Comparison of ENCODE assay signal across 8 cellular contexts in the genomic region with DNA sequence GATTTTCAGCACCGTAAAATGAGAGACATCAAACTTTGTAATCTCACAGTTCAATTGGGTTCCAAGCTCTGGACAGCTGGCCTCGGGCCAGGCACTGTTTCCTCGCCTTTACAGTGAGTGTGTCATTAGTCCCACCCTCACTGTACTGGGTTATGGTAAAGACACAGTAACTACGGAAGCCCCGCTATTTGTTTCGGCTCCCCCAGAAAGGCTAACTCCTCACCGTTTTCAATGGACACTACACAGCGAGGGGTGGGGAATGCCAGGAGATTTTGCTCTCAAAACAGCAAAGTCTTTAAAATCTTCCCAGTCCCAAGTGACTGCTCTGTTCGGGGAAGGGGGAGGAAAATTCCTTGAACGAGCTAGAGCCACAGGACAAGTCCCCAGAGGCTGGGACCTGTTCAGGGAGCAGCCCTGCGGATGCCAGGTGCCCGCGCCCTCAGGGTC. TPM values are rescaled to one million over a fixed set of nuclear protein-coding genes. Genes with fewer than 3 reads are reported as not detected.
DNase-seq lines count a peak whose midpoint lies in the region; ATAC-seq, FAIRE-seq and TF ChIP-seq lines count a peak whose summit lies in the region.

No MANE protein-coding gene starts in this region.

- no peak for FAIRE-seq in HTR-8/SVneo (lab: Jason Lieb, UNC)

- no peak overlapping the region for H3K9ac ChIP-seq in HUES64 (ENCODE audit: low read depth, low read length)

- TF ChIP-seq CTCF in A673 (conservative IDR thresholded peaks at IDR 0.05; ENCODE audit: low read depth, low read length), result no peak
- no peak for TF ChIP-seq CTCF in cardiac fibroblast (IDR thresholded peaks at IDR 0.05; ENCODE audit: low read depth, low read length)
- TF ChIP-seq CTCF in lower leg skin (IDR thresholded peaks at IDR 0.05), result no peak
- TF ChIP-seq CTCF in type B pancreatic cell (conservative IDR thresholded peaks at IDR 0.05), result no peak

- DNase-seq in A673 (ENCODE audit: low spot score) (peak; percentile 42), cardiac fibroblast (ENCODE audit: low read depth in 2 of 2) (peak; percentile 75), lower leg skin (ENCODE audit: low spot score in 2 of 2) (peak; percentile 44 to 93), type B pancreatic cell (ENCODE audit: extremely low spot score, unreplicated experiment) (no peak), AML-193 (lab: John Stamatoyannopoulos, UW) (no peak), HTR-8/SVneo (ENCODE audit: insufficient read length, low spot score) (no peak)

- H3K27ac Mint-ChIP-seq in type B pancreatic cell, result peak overlapping the region; percentile 81

- peak overlapping the region; percentile 86 for H3K4me3 Mint-ChIP-seq in type B pancreatic cell

- H3K9me3 ChIP-seq in A673 (ENCODE audit: low read depth, low read length, poor library complexity, severe bottlenecking) (peaks cover 15% of the 10 kb centered on the region), HUES64 (ENCODE audit: insufficient read depth, low read depth, low read length) (peaks cover 10% of the 10 kb centered on the region; the same call in 1 of the 2 replicates)

- intact Hi-C loops in A673 (cut with micrococcal nuclease; ENCODE audit: unreplicated experiment), result loop anchor here (5.0 kb wide), 1 partner anchor 165 kb away; no protein-coding TSS in a partner anchor
- intact Hi-C loops in lower leg skin (cut with DNase I; ENCODE audit: low total_unique reads), result no loop called here

- ATAC-seq in GM21723 (IDR thresholded peaks at IDR 0.05; ENCODE audit: unreplicated experiment), result no peak

- CTCF ChIA-PET in A673 (lab: Charles Lee), result no interaction called here

- H3K36me3 ChIP-seq in A673 (ENCODE audit: insufficient read depth, low read length, poor library complexity, severe bottlenecking) (no peaks in the 10 kb centered on the region), HUES64 (ENCODE audit: insufficient read depth, low read length) (no peaks in the 10 kb centered on the region)

- H3K4me3 ChIP-seq in A673 (ENCODE audit: low read depth, low read length, poor library complexity, severe bottlenecking) (peak overlapping the region; percentile 84), HUES64 (ENCODE audit: low read length) (peak overlapping the region; percentile 51), cardiac fibroblast (replicated peaks in 1 of 2; ENCODE audit: low read depth in 2 of 2, low read length in 2 of 2) (peak overlapping the region; percentile 59 to 99), lower leg skin (ENCODE audit: low read depth, poor library complexity, severe bottlenecking) (peak overlapping the region; percentile 29)

- H3K27me3 ChIP-seq in A673 (replicated peaks; ENCODE audit: insufficient read depth, low read depth, low read length, poor library complexity) (no peaks in the 10 kb centered on the region), HUES64 (ENCODE audit: insufficient read depth, low read length) (peaks cover 22% of the 10 kb centered on the region)

- H3K27me3 Mint-ChIP-seq in type B pancreatic cell, result no peaks in the 10 kb centered on the region

- BruUV-seq in A673 (replicated peaks; lab: Mats Ljungman, UMichigan), result no TSS peak

- H3K9me3 Mint-ChIP-seq in type B pancreatic cell, result peaks cover 6% of the 10 kb centered on the region

- H3K4me1 Mint-ChIP-seq in type B pancreatic cell (ENCODE audit: unreplicated experiment), result peaks cover 28% of the 10 kb centered on the region

- H3K4me1 ChIP-seq in A673 (ENCODE audit: insufficient read depth, low read length, poor library complexity, severe bottlenecking) (peaks cover 21% of the 10 kb centered on the region), HUES64 (ENCODE audit: insufficient read depth, low read length) (no peaks in the 10 kb centered on the region)

- POLR2A ChIA-PET in A673 (lab: Charles Lee; ENCODE audit: low non-redundant PET), result interaction anchor here (0.6 kb wide), 1 partner anchor 348 kb away, joined by 3 read pairs; no protein-coding TSS in a partner anchor

- H3K27ac ChIP-seq in A673 (ENCODE audit: low read depth, low read length, poor library complexity, severe bottlenecking) (no peak overlapping the region), HUES64 (ENCODE audit: low read depth, low read length) (no peak overlapping the region)

- WGBS in HUES64, result 31% methylated on average over 13 of the region's 13 CpGs
- WGBS in lower leg skin, 2 donors, result 20 to 30% methylated on average over 10 to 13 of the region's 13 CpGs

- H3K36me3 Mint-ChIP-seq in type B pancreatic cell, result peaks cover 5% of the 10 kb centered on the region

- TF ChIP-seq POLR2A in lower leg skin (IDR thresholded peaks at IDR 0.05), result no peak

RNA-seq across cellular contexts. Expression of gene SPSB1, which starts 0.8 kb away (rescaled TPM):
- total RNA-seq in A673 (2021) (7.5 and 11.8 TPM in 2 replicates), lower leg skin (10 to 100 TPM; 25.3 to 75.5 (median 45.3) TPM), type B pancreatic cell (ENCODE audit: low replicate concordance) (5.6 and 17.4 TPM in 2 replicates)
- polyA plus RNA-seq in HUES64 (2013, experiment 1 of 2), result 2.1 TPM
- polyA plus RNA-seq in HUES64 (2013, experiment 2 of 2), result 3.3 TPM

RNA-seq across cellular contexts. Expression of gene H6PD, which starts 57.4 kb away (rescaled TPM):
- total RNA-seq in A673 (2021) (6.2 and 10.6 TPM in 2 replicates), lower leg skin (10 to 100 TPM; 65.5 to 98.7 (median 87.8) TPM), type B pancreatic cell (ENCODE audit: low replicate concordance) (18.7 and 26.1 TPM in 2 replicates)
- 3.1 TPM for polyA plus RNA-seq in HUES64 (2013, experiment 1 of 2)
- 5.7 TPM for polyA plus RNA-seq in HUES64 (2013, experiment 2 of 2)

Comparison
In these comparisons a context has a peak if more than half of its experiments do, and no peak if none do; other contexts are left out.
1. DNase-seq: peak in A673 (single experiment), cardiac fibroblast (2 of 2) and lower leg skin (2 of 2); none in type B pancreatic cell (single experiment), AML-193 (0 of 2) and HTR-8/SVneo (single experiment).
2. H3K4me3 ChIP-seq: peak in every context shown above with its lines; median percentile 84 in A673; 79 in cardiac fibroblast; 51 in HUES64; 29 in lower leg skin.